Comparison of ENCODE assay signal across 11 cellular contexts in genomic region chr17:83151442-83152220, GRCh38.
DNase-seq lines count a peak whose midpoint lies in the region; ATAC-seq and TF ChIP-seq lines count a peak whose summit lies in the region.
"Had no signal": no experiment of that assay in that cellular context is flagged by ENCODE, and none has a peak within 500 bp of the region (broad histone marks: within the 10 kb centered on the region; RNA-seq: fewer than 3 reads in every experiment).

No MANE protein-coding gene starts in this region.

- no peak for ATAC-seq in GM18873 (IDR thresholded peaks at IDR 0.05; ENCODE audit: low FRiP score, unreplicated experiment)
- ATAC-seq in GM18520 (IDR thresholded peaks at IDR 0.05; ENCODE audit: unreplicated experiment), result no peak

- no peak for TF ChIP-seq CTCF in astrocyte of the spinal cord (IDR thresholded peaks at IDR 0.05; ENCODE audit: low read depth, low read length)

- H3K4me3 ChIP-seq in astrocyte of the spinal cord (ENCODE audit: low read depth, low read length), result no peak overlapping the region
- H3K4me3 ChIP-seq: adrenal gland had no signal

- peak; percentile 42 for DNase-seq in D341Med (ENCODE audit: low spot score)
- DNase-seq in astrocyte of the spinal cord (ENCODE audit: low read depth, low spot score), result peak; percentile 82
- DNase-seq in iPS DF 19.7 (ENCODE audit: low read depth, low spot score), result peak; percentile 17
- DNase-seq in renal cortical epithelial cell (ENCODE audit: low read depth), result peak; percentile 26
- DNase-seq in NOMO-1 treated with dmso at 0.1 percent for 144 hours (lab: John Stamatoyannopoulos, UW; ENCODE audit: unreplicated experiment), result no peak
- no peak for DNase-seq in DMS53 (lab: John Stamatoyannopoulos, UW)
- DNase-seq: NCI-H1694; stimulated activated CD4-positive, alpha-beta T cell treated with anti-CD3 and anti-CD28 coated beads, Interleukin-4, amount 100 ng/mL, for 4 hours had no signal

- in situ Hi-C loops in astrocyte of the spinal cord (cut with HindIII; ENCODE audit: low sequenced_read_pairs), result no loop called here

Comparison
In these comparisons a context has a peak if more than half of its experiments do, and no peak if none do; other contexts are left out.
1. DNase-seq: peak in D341Med (single experiment), astrocyte of the spinal cord (single experiment), iPS DF 19.7 (single experiment) and renal cortical epithelial cell (single experiment); none in NOMO-1 treated with dmso at 0.1 percent for 144 hours (single experiment) and DMS53 (single experiment).